In the genomic region with DNA sequence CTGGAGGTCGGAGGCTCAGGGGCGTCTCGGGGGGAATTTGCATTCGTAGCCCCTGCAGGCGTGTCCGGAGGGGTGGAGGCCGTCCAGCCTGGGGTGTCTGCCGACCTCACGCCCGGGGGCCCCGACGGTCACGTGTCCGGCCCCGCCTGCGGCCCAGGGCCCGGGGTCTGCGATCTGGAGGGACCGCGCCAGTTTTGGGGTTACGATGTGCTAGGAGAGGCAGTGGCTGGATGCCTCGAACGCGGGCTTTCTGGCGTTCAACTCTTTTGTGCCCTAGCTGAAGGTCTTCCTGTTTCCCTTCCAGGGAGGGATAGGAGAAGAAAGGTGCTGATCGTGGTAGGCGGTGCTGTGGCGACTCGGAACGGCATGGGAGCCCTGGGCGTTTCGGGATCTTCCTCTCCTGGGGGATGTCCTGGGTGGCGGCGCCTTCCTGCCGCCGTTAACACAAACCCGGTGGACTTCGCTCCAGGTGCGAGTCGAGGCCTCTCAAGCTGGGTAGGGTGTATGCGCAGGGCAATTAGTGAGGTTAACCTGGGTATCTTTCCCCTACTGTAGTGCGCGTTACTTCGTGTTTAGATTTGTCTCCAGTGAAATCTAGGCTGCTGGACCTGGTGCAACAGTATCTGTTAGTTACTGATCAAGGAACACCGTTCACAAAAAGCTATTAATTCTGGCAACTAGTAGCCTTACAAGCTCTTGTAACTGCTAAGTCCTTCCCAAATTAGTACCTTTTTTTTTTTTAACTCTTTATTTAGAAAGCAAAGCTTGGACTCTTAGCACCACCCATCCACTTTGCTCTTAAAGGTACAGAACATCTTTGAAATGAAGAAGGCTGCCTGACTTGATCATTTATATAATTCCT, we compare ENCODE assay signal across 1 cellular context.
TF ChIP-seq lines count a peak whose summit lies in the region.

No MANE protein-coding gene starts in this region.

TF ChIP-seq in HEK293, 187 proteins besides CTCF, POLR2A, EP300 and RAD21 (continued from another document and continues in another):
- TF ChIP-seq, protein P1, sequence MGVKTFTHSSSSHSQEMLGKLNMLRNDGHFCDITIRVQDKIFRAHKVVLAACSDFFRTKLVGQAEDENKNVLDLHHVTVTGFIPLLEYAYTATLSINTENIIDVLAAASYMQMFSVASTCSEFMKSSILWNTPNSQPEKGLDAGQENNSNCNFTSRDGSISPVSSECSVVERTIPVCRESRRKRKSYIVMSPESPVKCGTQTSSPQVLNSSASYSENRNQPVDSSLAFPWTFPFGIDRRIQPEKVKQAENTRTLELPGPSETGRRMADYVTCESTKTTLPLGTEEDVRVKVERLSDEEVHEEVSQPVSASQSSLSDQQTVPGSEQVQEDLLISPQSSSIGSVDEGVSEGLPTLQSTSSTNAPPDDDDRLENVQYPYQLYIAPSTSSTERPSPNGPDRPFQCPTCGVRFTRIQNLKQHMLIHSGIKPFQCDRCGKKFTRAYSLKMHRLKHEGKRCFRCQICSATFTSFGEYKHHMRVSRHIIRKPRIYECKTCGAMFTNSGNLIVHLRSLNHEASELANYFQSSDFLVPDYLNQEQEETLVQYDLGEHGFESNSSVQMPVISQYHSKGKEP (tag by site-specific recombination; IDR thresholded peaks at IDR 0.05) = no peak
- no peak for TF ChIP-seq ZNF175 (tag by site-specific recombination; IDR thresholded peaks at IDR 0.05)
- no peak for TF ChIP-seq ZNF596 (tag by site-specific recombination; IDR thresholded peaks at IDR 0.05)
- TF ChIP-seq ZNF140 (tag by site-specific recombination; IDR thresholded peaks at IDR 0.05) = no peak
- TF ChIP-seq, protein P2, sequence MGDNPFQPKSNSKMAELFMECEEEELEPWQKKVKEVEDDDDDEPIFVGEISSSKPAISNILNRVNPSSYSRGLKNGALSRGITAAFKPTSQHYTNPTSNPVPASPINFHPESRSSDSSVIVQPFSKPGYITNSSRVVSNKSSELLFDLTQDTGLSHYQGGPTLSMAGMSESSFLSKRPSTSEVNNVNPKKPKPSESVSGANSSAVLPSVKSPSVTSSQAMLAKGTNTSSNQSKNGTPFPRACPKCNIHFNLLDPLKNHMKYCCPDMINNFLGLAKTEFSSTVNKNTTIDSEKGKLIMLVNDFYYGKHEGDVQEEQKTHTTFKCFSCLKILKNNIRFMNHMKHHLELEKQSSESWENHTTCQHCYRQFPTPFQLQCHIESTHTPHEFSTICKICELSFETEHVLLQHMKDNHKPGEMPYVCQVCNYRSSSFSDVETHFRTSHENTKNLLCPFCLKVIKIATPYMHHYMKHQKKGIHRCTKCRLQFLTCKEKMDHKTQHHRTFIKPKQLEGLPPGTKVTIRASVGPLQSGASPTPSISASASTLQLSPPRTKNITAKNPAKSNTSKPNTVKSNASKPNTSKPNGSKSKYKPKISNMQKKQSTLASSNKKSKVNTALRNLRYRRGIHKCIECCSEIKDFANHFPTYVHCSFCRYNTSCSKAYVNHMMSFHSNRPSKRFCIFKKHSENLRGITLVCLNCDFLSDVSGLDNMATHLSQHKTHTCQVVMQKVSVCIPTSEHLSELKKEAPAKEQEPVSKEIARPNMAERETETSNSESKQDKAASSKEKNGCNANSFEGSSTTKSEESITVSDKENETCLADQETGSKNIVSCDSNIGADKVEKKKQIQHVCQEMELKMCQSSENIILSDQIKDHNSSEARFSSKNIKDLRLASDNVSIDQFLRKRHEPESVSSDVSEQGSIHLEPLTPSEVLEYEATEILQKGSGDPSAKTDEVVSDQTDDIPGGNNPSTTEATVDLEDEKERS (tag by site-specific recombination; IDR thresholded peaks at IDR 0.05) = no peak
- no peak for TF ChIP-seq ZNF830 (tag by site-specific recombination; IDR thresholded peaks at IDR 0.05; ENCODE audit: low read depth)
- no peak for TF ChIP-seq ZNF404 (tag by site-specific recombination; IDR thresholded peaks at IDR 0.05)
- no peak for TF ChIP-seq ZNF311 (tag by site-specific recombination; IDR thresholded peaks at IDR 0.05; ENCODE audit: borderline replicate concordance)
- 0 out of 2 replicates have a peak, but pooled peaks have one; percentile 10 for TF ChIP-seq BCL11A (tag by site-specific recombination; IDR thresholded peaks at IDR 0.05; ENCODE audit: low read depth)
- TF ChIP-seq SCRT2 (tag by site-specific recombination; IDR thresholded peaks at IDR 0.05) = no peak
- no peak for TF ChIP-seq ZFHX2 (tag by site-specific recombination; conservative IDR thresholded peaks at IDR 0.05)
- TF ChIP-seq YY1 (tag by site-specific recombination; IDR thresholded peaks at IDR 0.05) = no peak
- TF ChIP-seq ZNF785 (tag by site-specific recombination; IDR thresholded peaks at IDR 0.05) = no peak
- TF ChIP-seq ZNF529 (tag by site-specific recombination; IDR thresholded peaks at IDR 0.05; ENCODE audit: insufficient replicate concordance) = no peak
- no peak for TF ChIP-seq ZNF549 (tag by site-specific recombination; IDR thresholded peaks at IDR 0.05)
- TF ChIP-seq, protein P3, sequence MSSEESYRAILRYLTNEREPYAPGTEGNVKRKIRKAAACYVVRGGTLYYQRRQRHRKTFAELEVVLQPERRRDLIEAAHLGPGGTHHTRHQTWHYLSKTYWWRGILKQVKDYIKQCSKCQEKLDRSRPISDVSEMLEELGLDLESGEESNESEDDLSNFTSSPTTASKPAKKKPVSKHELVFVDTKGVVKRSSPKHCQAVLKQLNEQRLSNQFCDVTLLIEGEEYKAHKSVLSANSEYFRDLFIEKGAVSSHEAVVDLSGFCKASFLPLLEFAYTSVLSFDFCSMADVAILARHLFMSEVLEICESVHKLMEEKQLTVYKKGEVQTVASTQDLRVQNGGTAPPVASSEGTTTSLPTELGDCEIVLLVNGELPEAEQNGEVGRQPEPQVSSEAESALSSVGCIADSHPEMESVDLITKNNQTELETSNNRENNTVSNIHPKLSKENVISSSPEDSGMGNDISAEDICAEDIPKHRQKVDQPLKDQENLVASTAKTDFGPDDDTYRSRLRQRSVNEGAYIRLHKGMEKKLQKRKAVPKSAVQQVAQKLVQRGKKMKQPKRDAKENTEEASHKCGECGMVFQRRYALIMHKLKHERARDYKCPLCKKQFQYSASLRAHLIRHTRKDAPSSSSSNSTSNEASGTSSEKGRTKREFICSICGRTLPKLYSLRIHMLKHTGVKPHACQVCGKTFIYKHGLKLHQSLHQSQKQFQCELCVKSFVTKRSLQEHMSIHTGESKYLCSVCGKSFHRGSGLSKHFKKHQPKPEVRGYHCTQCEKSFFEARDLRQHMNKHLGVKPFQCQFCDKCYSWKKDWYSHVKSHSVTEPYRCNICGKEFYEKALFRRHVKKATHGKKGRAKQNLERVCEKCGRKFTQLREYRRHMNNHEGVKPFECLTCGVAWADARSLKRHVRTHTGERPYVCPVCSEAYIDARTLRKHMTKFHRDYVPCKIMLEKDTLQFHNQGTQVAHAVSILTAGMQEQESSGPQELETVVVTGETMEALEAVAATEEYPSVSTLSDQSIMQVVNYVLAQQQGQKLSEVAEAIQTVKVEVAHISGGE (tag by site-specific recombination; conservative IDR thresholded peaks at IDR 0.05; ENCODE audit: low read depth) = no peak; the same call in 1 of the 2 replicates
- TF ChIP-seq, protein P4, sequence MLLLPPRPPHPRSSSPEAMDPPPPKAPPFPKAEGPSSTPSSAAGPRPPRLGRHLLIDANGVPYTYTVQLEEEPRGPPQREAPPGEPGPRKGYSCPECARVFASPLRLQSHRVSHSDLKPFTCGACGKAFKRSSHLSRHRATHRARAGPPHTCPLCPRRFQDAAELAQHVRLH (tag by site-specific recombination; IDR thresholded peaks at IDR 0.05) = no peak
- TF ChIP-seq ZNF354C (tag by site-specific recombination; IDR thresholded peaks at IDR 0.05; ENCODE audit: borderline replicate concordance, low read depth) = no peak
- TF ChIP-seq ZNF571 (tag by site-specific recombination; IDR thresholded peaks at IDR 0.05) = no peak
- TF ChIP-seq, protein P5, sequence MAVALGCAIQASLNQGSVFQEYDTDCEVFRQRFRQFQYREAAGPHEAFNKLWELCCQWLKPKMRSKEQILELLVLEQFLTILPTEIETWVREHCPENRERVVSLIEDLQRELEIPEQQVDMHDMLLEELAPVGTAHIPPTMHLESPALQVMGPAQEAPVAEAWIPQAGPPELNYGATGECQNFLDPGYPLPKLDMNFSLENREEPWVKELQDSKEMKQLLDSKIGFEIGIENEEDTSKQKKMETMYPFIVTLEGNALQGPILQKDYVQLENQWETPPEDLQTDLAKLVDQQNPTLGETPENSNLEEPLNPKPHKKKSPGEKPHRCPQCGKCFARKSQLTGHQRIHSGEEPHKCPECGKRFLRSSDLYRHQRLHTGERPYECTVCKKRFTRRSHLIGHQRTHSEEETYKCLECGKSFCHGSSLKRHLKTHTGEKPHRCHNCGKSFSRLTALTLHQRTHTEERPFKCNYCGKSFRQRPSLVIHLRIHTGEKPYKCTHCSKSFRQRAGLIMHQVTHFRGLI (tag by site-specific recombination; IDR thresholded peaks at IDR 0.05) = no peak
- TF ChIP-seq, protein P6, sequence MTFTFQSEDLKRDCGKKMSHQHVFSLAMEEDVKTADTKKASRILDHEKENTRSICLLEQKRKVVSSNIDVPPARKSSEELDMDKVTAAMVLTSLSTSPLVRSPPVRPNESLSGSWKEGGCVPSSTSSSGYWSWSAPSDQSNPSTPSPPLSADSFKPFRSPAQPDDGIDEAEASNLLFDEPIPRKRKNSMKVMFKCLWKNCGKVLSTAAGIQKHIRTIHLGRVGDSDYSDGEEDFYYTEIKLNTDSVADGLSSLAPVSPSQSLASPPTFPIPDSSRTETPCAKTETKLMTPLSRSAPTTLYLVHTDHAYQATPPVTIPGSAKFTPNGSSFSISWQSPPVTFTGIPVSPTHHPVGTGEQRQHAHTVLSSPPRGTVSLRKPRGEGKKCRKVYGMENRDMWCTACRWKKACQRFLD (tag by site-specific recombination; IDR thresholded peaks at IDR 0.05) = no peak
- TF ChIP-seq SALL2 (tag by site-specific recombination; IDR thresholded peaks at IDR 0.05; ENCODE audit: borderline replicate concordance) = no peak
- no peak for TF ChIP-seq HOXD13 (CRISPR knock-in tag; IDR thresholded peaks at IDR 0.05; ENCODE audit: borderline replicate concordance)
- no peak for TF ChIP-seq ZNF530 (tag by site-specific recombination; IDR thresholded peaks at IDR 0.05; ENCODE audit: low read depth)
- no peak for TF ChIP-seq ZFP41 (tag by site-specific recombination; IDR thresholded peaks at IDR 0.05; ENCODE audit: borderline replicate concordance)
- TF ChIP-seq ZNF133 (tag by site-specific recombination; IDR thresholded peaks at IDR 0.05) = no peak
- TF ChIP-seq ZFP3 (tag by site-specific recombination; IDR thresholded peaks at IDR 0.05; ENCODE audit: low read depth) = no peak
- no peak for TF ChIP-seq HOXA7 (CRISPR knock-in tag; IDR thresholded peaks at IDR 0.05; ENCODE audit: borderline replicate concordance)
- no peak for TF ChIP-seq SCRT1 (tag by site-specific recombination; IDR thresholded peaks at IDR 0.05; ENCODE audit: borderline replicate concordance)
- TF ChIP-seq ZNF473 (tag by site-specific recombination; IDR thresholded peaks at IDR 0.05) = no peak
- TF ChIP-seq ZNF2 (tag by site-specific recombination; IDR thresholded peaks at IDR 0.05) = 0 out of 2 replicates have a peak, but pooled peaks have one; percentile 16
- TF ChIP-seq, protein P7, sequence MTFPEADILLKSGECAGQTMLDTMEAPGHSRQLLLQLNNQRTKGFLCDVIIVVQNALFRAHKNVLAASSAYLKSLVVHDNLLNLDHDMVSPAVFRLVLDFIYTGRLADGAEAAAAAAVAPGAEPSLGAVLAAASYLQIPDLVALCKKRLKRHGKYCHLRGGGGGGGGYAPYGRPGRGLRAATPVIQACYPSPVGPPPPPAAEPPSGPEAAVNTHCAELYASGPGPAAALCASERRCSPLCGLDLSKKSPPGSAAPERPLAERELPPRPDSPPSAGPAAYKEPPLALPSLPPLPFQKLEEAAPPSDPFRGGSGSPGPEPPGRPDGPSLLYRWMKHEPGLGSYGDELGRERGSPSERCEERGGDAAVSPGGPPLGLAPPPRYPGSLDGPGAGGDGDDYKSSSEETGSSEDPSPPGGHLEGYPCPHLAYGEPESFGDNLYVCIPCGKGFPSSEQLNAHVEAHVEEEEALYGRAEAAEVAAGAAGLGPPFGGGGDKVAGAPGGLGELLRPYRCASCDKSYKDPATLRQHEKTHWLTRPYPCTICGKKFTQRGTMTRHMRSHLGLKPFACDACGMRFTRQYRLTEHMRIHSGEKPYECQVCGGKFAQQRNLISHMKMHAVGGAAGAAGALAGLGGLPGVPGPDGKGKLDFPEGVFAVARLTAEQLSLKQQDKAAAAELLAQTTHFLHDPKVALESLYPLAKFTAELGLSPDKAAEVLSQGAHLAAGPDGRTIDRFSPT (tag by site-specific recombination; IDR thresholded peaks at IDR 0.05) = no peak; the same call in 1 of the 2 replicates
- peak; percentile 93; the same call in 1 of the 2 replicates for TF ChIP-seq ZNF777 (tag by site-specific recombination; IDR thresholded peaks at IDR 0.05; ENCODE audit: borderline replicate concordance)
- TF ChIP-seq, protein P8, sequence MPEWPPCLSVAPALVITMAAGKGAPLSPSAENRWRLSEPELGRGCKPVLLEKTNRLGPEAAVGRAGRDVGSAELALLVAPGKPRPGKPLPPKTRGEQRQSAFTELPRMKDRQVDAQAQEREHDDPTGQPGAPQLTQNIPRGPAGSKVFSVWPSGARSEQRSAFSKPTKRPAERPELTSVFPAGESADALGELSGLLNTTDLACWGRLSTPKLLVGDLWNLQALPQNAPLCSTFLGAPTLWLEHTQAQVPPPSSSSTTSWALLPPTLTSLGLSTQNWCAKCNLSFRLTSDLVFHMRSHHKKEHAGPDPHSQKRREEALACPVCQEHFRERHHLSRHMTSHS (tag by site-specific recombination; IDR thresholded peaks at IDR 0.05) = no peak
- TF ChIP-seq ZNF211 (tag by site-specific recombination; IDR thresholded peaks at IDR 0.05; ENCODE audit: low read depth) = no peak
- peak; percentile 86 for TF ChIP-seq GLIS2 (tag by site-specific recombination; IDR thresholded peaks at IDR 0.05)
- peak; percentile 56; the same call in 1 of the 2 replicates for TF ChIP-seq GLI4 (tag by site-specific recombination; IDR thresholded peaks at IDR 0.05)
- TF ChIP-seq ZNF76 (tag by site-specific recombination; IDR thresholded peaks at IDR 0.05; ENCODE audit: borderline replicate concordance, low read depth) = 0 out of 2 replicates have a peak, but pooled peaks have one; percentile 63
- TF ChIP-seq WT1 (tag by site-specific recombination; IDR thresholded peaks at IDR 0.05) = no peak
- TF ChIP-seq ZNF768 (tag by site-specific recombination; IDR thresholded peaks at IDR 0.05) = no peak
- TF ChIP-seq OVOL3 (tag by site-specific recombination; IDR thresholded peaks at IDR 0.05) = no peak
- TF ChIP-seq ZNF600 (tag by site-specific recombination; IDR thresholded peaks at IDR 0.05) = peak; percentile 75; the same call in 1 of the 2 replicates
- no peak for TF ChIP-seq ZNF391 (tag by site-specific recombination; IDR thresholded peaks at IDR 0.05; ENCODE audit: borderline replicate concordance, low read depth)
- TF ChIP-seq TCF7L2 (IDR thresholded peaks at IDR 0.05; ENCODE audit: borderline replicate concordance, low read depth, low read length) = no peak
- peak; percentile 45; the same call in 1 of the 2 replicates for TF ChIP-seq ZEB2 (tag by site-specific recombination; IDR thresholded peaks at IDR 0.05)
